In the genomic region with DNA sequence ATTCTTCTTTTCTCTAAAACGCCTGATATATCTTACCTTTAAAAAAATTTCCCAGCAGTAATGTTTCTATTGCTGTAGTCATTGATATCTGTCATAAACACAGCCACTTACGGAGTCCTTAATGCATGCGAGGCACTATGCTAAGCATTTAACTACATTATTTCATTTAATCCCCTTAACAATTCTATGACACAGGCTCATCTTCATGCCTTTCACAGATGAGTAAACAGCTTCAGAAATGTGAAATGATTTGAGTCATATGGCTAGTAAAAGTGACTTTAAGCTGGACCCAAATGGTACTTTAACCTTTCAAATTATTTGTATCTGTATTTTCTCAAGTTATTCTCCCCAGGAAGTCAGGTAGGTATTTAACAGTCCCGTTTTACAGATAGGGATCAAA, we compare ENCODE assay signal across 1 cellular context.
A peak's percentile ranks its signal among the peaks of the same experiment; 100 is the strongest.
TF ChIP-seq lines count a peak whose summit lies in the region.

No MANE protein-coding gene starts in this region.

TF ChIP-seq in Ishikawa, 13 proteins besides CTCF, POLR2A, EP300 and RAD21:
- TF ChIP-seq, protein P1, sequence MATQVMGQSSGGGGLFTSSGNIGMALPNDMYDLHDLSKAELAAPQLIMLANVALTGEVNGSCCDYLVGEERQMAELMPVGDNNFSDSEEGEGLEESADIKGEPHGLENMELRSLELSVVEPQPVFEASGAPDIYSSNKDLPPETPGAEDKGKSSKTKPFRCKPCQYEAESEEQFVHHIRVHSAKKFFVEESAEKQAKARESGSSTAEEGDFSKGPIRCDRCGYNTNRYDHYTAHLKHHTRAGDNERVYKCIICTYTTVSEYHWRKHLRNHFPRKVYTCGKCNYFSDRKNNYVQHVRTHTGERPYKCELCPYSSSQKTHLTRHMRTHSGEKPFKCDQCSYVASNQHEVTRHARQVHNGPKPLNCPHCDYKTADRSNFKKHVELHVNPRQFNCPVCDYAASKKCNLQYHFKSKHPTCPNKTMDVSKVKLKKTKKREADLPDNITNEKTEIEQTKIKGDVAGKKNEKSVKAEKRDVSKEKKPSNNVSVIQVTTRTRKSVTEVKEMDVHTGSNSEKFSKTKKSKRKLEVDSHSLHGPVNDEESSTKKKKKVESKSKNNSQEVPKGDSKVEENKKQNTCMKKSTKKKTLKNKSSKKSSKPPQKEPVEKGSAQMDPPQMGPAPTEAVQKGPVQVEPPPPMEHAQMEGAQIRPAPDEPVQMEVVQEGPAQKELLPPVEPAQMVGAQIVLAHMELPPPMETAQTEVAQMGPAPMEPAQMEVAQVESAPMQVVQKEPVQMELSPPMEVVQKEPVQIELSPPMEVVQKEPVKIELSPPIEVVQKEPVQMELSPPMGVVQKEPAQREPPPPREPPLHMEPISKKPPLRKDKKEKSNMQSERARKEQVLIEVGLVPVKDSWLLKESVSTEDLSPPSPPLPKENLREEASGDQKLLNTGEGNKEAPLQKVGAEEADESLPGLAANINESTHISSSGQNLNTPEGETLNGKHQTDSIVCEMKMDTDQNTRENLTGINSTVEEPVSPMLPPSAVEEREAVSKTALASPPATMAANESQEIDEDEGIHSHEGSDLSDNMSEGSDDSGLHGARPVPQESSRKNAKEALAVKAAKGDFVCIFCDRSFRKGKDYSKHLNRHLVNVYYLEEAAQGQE (IDR thresholded peaks at IDR 0.05; ENCODE audit: low read depth) = no peak
- no peak for TF ChIP-seq TAF1 (IDR thresholded peaks at IDR 0.05; ENCODE audit: low read depth)
- TF ChIP-seq TEAD4 (IDR thresholded peaks at IDR 0.05) = peak; percentile 24; the same call in 1 of the 2 replicates
- TF ChIP-seq ZBTB7A (IDR thresholded peaks at IDR 0.05; ENCODE audit: low read depth) = no peak
